1 cellular context compared by ENCODE assay signal in the genomic region with DNA sequence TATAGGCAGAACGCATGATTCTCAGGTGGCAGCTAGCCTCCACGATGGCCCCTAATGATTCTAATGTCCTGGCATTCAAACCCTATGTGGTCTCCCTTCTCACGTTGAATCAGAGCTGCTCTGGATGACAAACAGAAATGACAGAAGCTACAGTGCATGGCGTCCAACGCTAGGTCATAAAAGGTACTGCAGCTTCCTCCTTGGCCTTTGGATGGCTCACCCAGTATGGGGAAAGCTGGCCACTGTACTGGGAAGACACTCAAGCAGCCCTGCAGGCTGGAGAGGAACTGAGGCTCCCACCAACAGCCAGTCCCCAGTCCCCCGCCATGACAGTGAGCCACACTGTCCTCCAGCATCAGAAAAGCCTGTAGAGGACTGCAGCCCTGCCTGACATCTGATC.
TF ChIP-seq lines count a peak whose summit lies in the region.

No MANE protein-coding gene starts in this region.

TF ChIP-seq in HepG2, 621 proteins besides CTCF, POLR2A, EP300 and RAD21 (continued from another document):
- no peak for TF ChIP-seq PRPF4 (IDR thresholded peaks at IDR 0.05; ENCODE audit: low read depth, low read length, poor library complexity, severe bottlenecking)
- TF ChIP-seq ZSCAN30 (CRISPR knock-in tag; IDR thresholded peaks at IDR 0.05), result no peak
- no peak for TF ChIP-seq ZFP36L1 (CRISPR knock-in tag; IDR thresholded peaks at IDR 0.05)
- no peak for TF ChIP-seq ZNF607 (CRISPR knock-in tag; IDR thresholded peaks at IDR 0.05; ENCODE audit: borderline replicate concordance)
- TF ChIP-seq, protein P1, sequence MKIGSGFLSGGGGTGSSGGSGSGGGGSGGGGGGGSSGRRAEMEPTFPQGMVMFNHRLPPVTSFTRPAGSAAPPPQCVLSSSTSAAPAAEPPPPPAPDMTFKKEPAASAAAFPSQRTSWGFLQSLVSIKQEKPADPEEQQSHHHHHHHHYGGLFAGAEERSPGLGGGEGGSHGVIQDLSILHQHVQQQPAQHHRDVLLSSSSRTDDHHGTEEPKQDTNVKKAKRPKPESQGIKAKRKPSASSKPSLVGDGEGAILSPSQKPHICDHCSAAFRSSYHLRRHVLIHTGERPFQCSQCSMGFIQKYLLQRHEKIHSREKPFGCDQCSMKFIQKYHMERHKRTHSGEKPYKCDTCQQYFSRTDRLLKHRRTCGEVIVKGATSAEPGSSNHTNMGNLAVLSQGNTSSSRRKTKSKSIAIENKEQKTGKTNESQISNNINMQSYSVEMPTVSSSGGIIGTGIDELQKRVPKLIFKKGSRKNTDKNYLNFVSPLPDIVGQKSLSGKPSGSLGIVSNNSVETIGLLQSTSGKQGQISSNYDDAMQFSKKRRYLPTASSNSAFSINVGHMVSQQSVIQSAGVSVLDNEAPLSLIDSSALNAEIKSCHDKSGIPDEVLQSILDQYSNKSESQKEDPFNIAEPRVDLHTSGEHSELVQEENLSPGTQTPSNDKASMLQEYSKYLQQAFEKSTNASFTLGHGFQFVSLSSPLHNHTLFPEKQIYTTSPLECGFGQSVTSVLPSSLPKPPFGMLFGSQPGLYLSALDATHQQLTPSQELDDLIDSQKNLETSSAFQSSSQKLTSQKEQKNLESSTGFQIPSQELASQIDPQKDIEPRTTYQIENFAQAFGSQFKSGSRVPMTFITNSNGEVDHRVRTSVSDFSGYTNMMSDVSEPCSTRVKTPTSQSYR (CRISPR knock-in tag; IDR thresholded peaks at IDR 0.05; ENCODE audit: borderline replicate concordance), result no peak
- TF ChIP-seq SETDB1 (CRISPR knock-in tag; IDR thresholded peaks at IDR 0.05; ENCODE audit: borderline replicate concordance), result no peak
- TF ChIP-seq ZNF33B (CRISPR knock-in tag; IDR thresholded peaks at IDR 0.05), result no peak
- no peak for TF ChIP-seq MED8 (CRISPR knock-in tag; IDR thresholded peaks at IDR 0.05; ENCODE audit: insufficient replicate concordance)
- no peak for TF ChIP-seq ZNF484 (CRISPR knock-in tag; IDR thresholded peaks at IDR 0.05; ENCODE audit: borderline replicate concordance, low read depth)
